In the genomic region with DNA sequence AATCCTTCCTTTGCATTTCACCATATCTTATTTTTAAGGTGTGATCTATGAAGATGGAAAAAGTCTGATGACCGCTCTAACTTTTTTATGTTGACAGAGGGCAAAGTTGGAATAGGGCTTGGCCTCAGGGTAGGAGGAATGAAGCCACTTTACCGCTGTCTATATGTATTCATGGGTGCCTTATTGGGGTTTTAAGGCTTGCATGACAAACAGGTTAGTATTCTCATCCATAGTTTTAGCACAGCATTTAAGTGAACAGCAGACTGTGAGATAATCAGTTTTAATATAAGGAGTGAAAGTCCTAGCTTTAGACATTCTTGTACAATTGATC, we compare ENCODE assay signal across 19 cellular contexts.
A peak's percentile ranks its signal among the peaks of the same experiment; 100 is the strongest.
DNase-seq lines count a peak whose midpoint lies in the region; ATAC-seq, FAIRE-seq and TF ChIP-seq lines count a peak whose summit lies in the region.
"Had no signal": no experiment of that assay in that cellular context is flagged by ENCODE, and none has a peak within 500 bp of the region (broad histone marks: within the 10 kb centered on the region; RNA-seq: fewer than 3 reads in every experiment).

No MANE protein-coding gene starts in this region.

- H2BK120ac ChIP-seq in mesendoderm (ENCODE audit: low read depth, low read length), result no peak overlapping the region

- no peak overlapping the region for H3K4me2 ChIP-seq in K562 (ENCODE audit: insufficient read depth, low read length)
- no peak overlapping the region for H3K4me2 ChIP-seq in mesendoderm (ENCODE audit: low read length)
- H3K4me2 ChIP-seq: A549 had no signal

- no peak overlapping the region for H3K4ac ChIP-seq in mesendoderm (ENCODE audit: low read depth, low read length)

- TF ChIP-seq RAD21 in K562 (CRISPR knock-in tag; conservative IDR thresholded peaks at IDR 0.05 in 1 of 2, IDR thresholded peaks at IDR 0.05 in 1 of 2), result 0 out of 4 replicates have a peak, but pooled peaks of 1 of the 2 experiments have one; percentile 5

- H3K27me3 ChIP-seq in K562 (ENCODE audit: control insufficient read depth in 2 of 2, insufficient read depth in 2 of 2, low read length in 2 of 2), result no peaks in the 10 kb centered on the region
- no peaks in the 10 kb centered on the region for H3K27me3 ChIP-seq in mesendoderm (ENCODE audit: insufficient read depth, low read length, poor library complexity)
- H3K27me3 ChIP-seq: BLaER1 treated with 17β-estradiol and CSF1 and Interleukin-3, amounts not matched to agents 10 nM and 100 nM had no signal

- H3K18ac ChIP-seq in mesendoderm (ENCODE audit: low read length), result no peak overlapping the region

- peak overlapping the region; percentile 73; the same call in 2 of the 3 replicates for H3K27ac ChIP-seq in K562 (ENCODE audit: extremely low read depth, low read depth, low read length)
- no peak overlapping the region for H3K27ac ChIP-seq in mesendoderm (ENCODE audit: low read depth, low read length)
- H3K27ac ChIP-seq: 22Rv1; A549; BLaER1 treated with 17β-estradiol and CSF1 and Interleukin-3, amounts not matched to agents 10 nM and 100 nM; C4-2B had no signal

- DNase-seq in K562 (ENCODE audit: extremely low read depth in 1 of 4, low spot score in 3 of 4) (no peak), left colon (no peak), nephron progenitor cell (no peak), kidney glomerular epithelial cell (lab: John Stamatoyannopoulos, UW) (no peak), mesendoderm (no peak)
- DNase-seq: Caco-2; Calu3; CD4-positive, alpha-beta T cell; CD8-positive, alpha-beta T cell; DMS79 treated with DMSO at 0.1 percent for 48 hours had no signal

- no peaks in the 10 kb centered on the region for H3K9me3 Mint-ChIP-seq in nephron progenitor cell
- H3K9me3 Mint-ChIP-seq: CD4-positive, alpha-beta T cell; CD8-positive, alpha-beta T cell had no signal

- H3K4me3 ChIP-seq in K562 (no peak overlapping the region), mesendoderm (ENCODE audit: low read length) (no peak overlapping the region)
- H3K4me3 ChIP-seq: A549; BLaER1 treated with 17β-estradiol and CSF1 and Interleukin-3, amounts not matched to agents 10 nM and 100 nM had no signal

- H3K4me3 Mint-ChIP-seq in nephron progenitor cell, result no peak overlapping the region
- H3K4me3 Mint-ChIP-seq: B cell; CD4-positive, alpha-beta T cell; CD8-positive, alpha-beta T cell had no signal

- no peak overlapping the region for H4K8ac ChIP-seq in mesendoderm (ENCODE audit: low read depth, low read length)

- WGBS in K562 (ENCODE audit: insufficient coverage, low coverage, missing lambda C conversion rate), result 83% methylated on average over 2 of the region's 2 CpGs
- WGBS in mesendoderm (ENCODE audit: extremely low coverage, insufficient coverage, low lambda C conversion rate), result no CpG with 5 or more reads among the region's 2 CpGs

- H3K23ac ChIP-seq in mesendoderm (ENCODE audit: low read length), result no peak overlapping the region

- H3K9me1 ChIP-seq in K562 (ENCODE audit: control insufficient read depth, insufficient read depth, low read length), result no peaks in the 10 kb centered on the region

- no peak for TF ChIP-seq POLR2A in K562 (conservative IDR thresholded peaks at IDR 0.05)

- H3K36me3 ChIP-seq in K562 (ENCODE audit: control insufficient read depth, insufficient read depth, low read length) (no peaks in the 10 kb centered on the region), mesendoderm (ENCODE audit: control insufficient read depth, insufficient read depth, low read length) (no peaks in the 10 kb centered on the region)
- H3K36me3 ChIP-seq: BLaER1 treated with 17β-estradiol and CSF1 and Interleukin-3, amounts not matched to agents 10 nM and 100 nM had no signal

- no TSS peak for BruUV-seq in K562 (replicated peaks; lab: Mats Ljungman, UMichigan)

- no peak for TF ChIP-seq EP300 in K562 (IDR thresholded peaks at IDR 0.05; ENCODE audit: low read length)

- no peak overlapping the region for H2BK5ac ChIP-seq in mesendoderm (ENCODE audit: low read length)

- peaks cover 37% of the 10 kb centered on the region for H3K4me1 Mint-ChIP-seq in nephron progenitor cell

- peak overlapping the region in 1 of 2 experiments; percentile 4; a peak in 1 of 4 replicates for H3K9ac ChIP-seq in K562 (ENCODE audit: insufficient read depth in 1 of 2, low read depth in 2 of 2, low read length in 2 of 2)
- no peak overlapping the region for H3K9ac ChIP-seq in mesendoderm (ENCODE audit: low read length)
- H3K9ac ChIP-seq: BLaER1 treated with 17β-estradiol and CSF1 and Interleukin-3, amounts not matched to agents 10 nM and 100 nM had no signal

- TF ChIP-seq CTCF in K562 (IDR thresholded peaks at IDR 0.05 in 2 of 3, conservative IDR thresholded peaks at IDR 0.05 in 1 of 3; ENCODE audit: insufficient read depth in 2 of 3, low read depth in 1 of 3, low read length in 3 of 3) (no peak), nephron progenitor cell (IDR thresholded peaks at IDR 0.05) (no peak)

- H2BK15ac ChIP-seq in mesendoderm (replicated peaks; ENCODE audit: low read depth), result no peak overlapping the region

- no peaks in the 10 kb centered on the region for H3K79me2 ChIP-seq in K562 (ENCODE audit: control insufficient read depth, insufficient read depth, low read length)
- no peaks in the 10 kb centered on the region for H3K79me2 ChIP-seq in mesendoderm (ENCODE audit: control insufficient read depth, insufficient read depth, low read length)

- H3K4me1 ChIP-seq in K562 (replicated peaks in 1 of 2; ENCODE audit: control insufficient read depth in 2 of 2, insufficient read depth in 2 of 2, low read length in 2 of 2), result peaks cover 32 to 65% of the 10 kb centered on the region in 2 experiments
- H3K4me1 ChIP-seq in mesendoderm (ENCODE audit: control insufficient read depth, low read depth, low read length), result peaks cover 5% of the 10 kb centered on the region

- in situ Hi-C loops in K562 (cut with MboI), result loop anchor here (5.0 kb wide), 1 partner anchor 82 kb away; no protein-coding TSS in a partner anchor

- CTCF ChIA-PET in K562 (lab: Yijun Ruan, JAX; ENCODE audit: low intra/inter-chr PET ratio), result no interaction called here

- H4K5ac ChIP-seq in mesendoderm (ENCODE audit: low read length), result no peak overlapping the region

- no peak for FAIRE-seq in K562 (lab: Jason Lieb, UNC)
- FAIRE-seq: A549, D721Med, G401.6, GM12891, GM19239 had no signal

- H3K27me3 Mint-ChIP-seq in nephron progenitor cell (ENCODE audit: low read depth, poor library complexity), result peaks cover 5% of the 10 kb centered on the region
- H3K27me3 Mint-ChIP-seq: B cell; CD4-positive, alpha-beta T cell had no signal

- H3K9me3 ChIP-seq in K562 (replicated peaks; ENCODE audit: control insufficient read depth, insufficient read depth, low read depth, low read length), result no peaks in the 10 kb centered on the region
- H3K9me3 ChIP-seq: A549; BLaER1 treated with 17β-estradiol and CSF1 and Interleukin-3, amounts not matched to agents 10 nM and 100 nM; Caco-2 had no signal

- no peaks in the 10 kb centered on the region for H4K20me1 ChIP-seq in K562 (replicated peaks; ENCODE audit: control insufficient read depth, insufficient read depth, low read length)
- H4K20me1 ChIP-seq: BLaER1 treated with 17β-estradiol and CSF1 and Interleukin-3, amounts not matched to agents 10 nM and 100 nM had no signal

- H3K27ac Mint-ChIP-seq in nephron progenitor cell, result peak overlapping the region; percentile 40
- H3K27ac Mint-ChIP-seq: CD4-positive, alpha-beta T cell; CD8-positive, alpha-beta T cell had no signal

- H3K36me3 Mint-ChIP-seq in nephron progenitor cell (ENCODE audit: low read depth), result no peaks in the 10 kb centered on the region
- H3K36me3 Mint-ChIP-seq: CD8-positive, alpha-beta T cell had no signal

- POLR2A ChIA-PET in K562 (lab: Yijun Ruan, JAX), result interaction anchor here (1.5 kb wide), 1 partner anchor 11 kb away, joined by 6 read pairs; no protein-coding TSS in a partner anchor

- intact Hi-C loops in K562 (cut with micrococcal nuclease), result no loop called here
- intact Hi-C loops in left colon (cut with DNase I, micrococcal nuclease), result no loop called here

- H2AFZ ChIP-seq in K562 (ENCODE audit: low read depth, low read length), result peak overlapping the region; percentile 18; the same call in 1 of the 2 replicates

- H3K79me1 ChIP-seq in mesendoderm (ENCODE audit: low read length), result no peaks in the 10 kb centered on the region

- H2AK5ac ChIP-seq in mesendoderm (ENCODE audit: low read length), result no peak overlapping the region

- ATAC-seq in K562 (no peak), left colon (peak; percentile 64)
- ATAC-seq: A549; CD8-positive, alpha-beta T cell had no signal

- H3K56ac ChIP-seq in mesendoderm (ENCODE audit: low read length), result no peak overlapping the region

TF ChIP-seq in K562, 482 proteins besides CTCF, POLR2A, EP300 and RAD21 (continues in another document):
- TF ChIP-seq ZNF699 (CRISPR knock-in tag; IDR thresholded peaks at IDR 0.05; ENCODE audit: insufficient replicate concordance) (no peak), GTF2E2 (tag; IDR thresholded peaks at IDR 0.05) (peak; percentile 55; the same call in 1 of the 2 replicates), MAFG (tag; conservative IDR thresholded peaks at IDR 0.05) (no peak)
- TF ChIP-seq, protein P1, sequence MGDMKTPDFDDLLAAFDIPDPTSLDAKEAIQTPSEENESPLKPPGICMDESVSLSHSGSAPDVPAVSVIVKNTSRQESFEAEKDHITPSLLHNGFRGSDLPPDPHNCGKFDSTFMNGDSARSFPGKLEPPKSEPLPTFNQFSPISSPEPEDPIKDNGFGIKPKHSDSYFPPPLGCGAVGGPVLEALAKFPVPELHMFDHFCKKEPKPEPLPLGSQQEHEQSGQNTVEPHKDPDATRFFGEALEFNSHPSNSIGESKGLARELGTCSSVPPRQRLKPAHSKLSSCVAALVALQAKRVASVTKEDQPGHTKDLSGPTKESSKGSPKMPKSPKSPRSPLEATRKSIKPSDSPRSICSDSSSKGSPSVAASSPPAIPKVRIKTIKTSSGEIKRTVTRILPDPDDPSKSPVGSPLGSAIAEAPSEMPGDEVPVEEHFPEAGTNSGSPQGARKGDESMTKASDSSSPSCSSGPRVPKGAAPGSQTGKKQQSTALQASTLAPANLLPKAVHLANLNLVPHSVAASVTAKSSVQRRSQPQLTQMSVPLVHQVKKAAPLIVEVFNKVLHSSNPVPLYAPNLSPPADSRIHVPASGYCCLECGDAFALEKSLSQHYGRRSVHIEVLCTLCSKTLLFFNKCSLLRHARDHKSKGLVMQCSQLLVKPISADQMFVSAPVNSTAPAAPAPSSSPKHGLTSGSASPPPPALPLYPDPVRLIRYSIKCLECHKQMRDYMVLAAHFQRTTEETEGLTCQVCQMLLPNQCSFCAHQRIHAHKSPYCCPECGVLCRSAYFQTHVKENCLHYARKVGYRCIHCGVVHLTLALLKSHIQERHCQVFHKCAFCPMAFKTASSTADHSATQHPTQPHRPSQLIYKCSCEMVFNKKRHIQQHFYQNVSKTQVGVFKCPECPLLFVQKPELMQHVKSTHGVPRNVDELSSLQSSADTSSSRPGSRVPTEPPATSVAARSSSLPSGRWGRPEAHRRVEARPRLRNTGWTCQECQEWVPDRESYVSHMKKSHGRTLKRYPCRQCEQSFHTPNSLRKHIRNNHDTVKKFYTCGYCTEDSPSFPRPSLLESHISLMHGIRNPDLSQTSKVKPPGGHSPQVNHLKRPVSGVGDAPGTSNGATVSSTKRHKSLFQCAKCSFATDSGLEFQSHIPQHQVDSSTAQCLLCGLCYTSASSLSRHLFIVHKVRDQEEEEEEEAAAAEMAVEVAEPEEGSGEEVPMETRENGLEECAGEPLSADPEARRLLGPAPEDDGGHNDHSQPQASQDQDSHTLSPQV (IDR thresholded peaks at IDR 0.05), result peak; percentile 55
